ENCODE assay signal across 8 cellular contexts in genomic region chr1:224432672-224433040, GRCh38. TPM values are rescaled to one million over a fixed set of nuclear protein-coding genes. Genes with fewer than 3 reads are reported as not detected.
DNase-seq lines count a peak whose midpoint lies in the region; ATAC-seq and TF ChIP-seq lines count a peak whose summit lies in the region.

No MANE protein-coding gene starts in this region.

- H3K4me3 ChIP-seq in GM12875 (ENCODE audit: low read depth, low read length) (peak overlapping the region; percentile 75), OCI-LY1 (ENCODE audit: low read depth, low read length, poor library complexity, severe bottlenecking) (peak overlapping the region; percentile 78), mesenchymal stem cell (ENCODE audit: insufficient read depth in 1 of 2, low read depth in 1 of 2, low read length in 2 of 2) (peak overlapping the region in 1 of 2 experiments; percentile 97)

- peaks cover 6% of the 10 kb centered on the region for H3K79me1 ChIP-seq in mesenchymal stem cell (replicated peaks; ENCODE audit: low read length, poor library complexity, severe bottlenecking)

- 14% methylated on average over 3 of the region's 6 CpGs for WGBS in mesenchymal stem cell

- H2AFZ ChIP-seq in OCI-LY1 (ENCODE audit: low read length) (no peak overlapping the region), mesenchymal stem cell (ENCODE audit: low read depth, low read length) (no peak overlapping the region)

- no peaks in the 10 kb centered on the region for H3F3A ChIP-seq in OCI-LY1 (ENCODE audit: insufficient read depth, low read length)

- H3K4me1 ChIP-seq in OCI-LY1 (ENCODE audit: insufficient read depth, low read length, severe bottlenecking) (peaks cover 50% of the 10 kb centered on the region), mesenchymal stem cell (ENCODE audit: control insufficient read depth, insufficient read depth, low read depth, low read length) (no peaks in the 10 kb centered on the region)

- H2AK5ac ChIP-seq in mesenchymal stem cell (ENCODE audit: low read length, severe bottlenecking), result no peak overlapping the region

- H3K18ac ChIP-seq in mesenchymal stem cell (ENCODE audit: low read depth in 1 of 2, low read length in 2 of 2), result peak overlapping the region in 1 of 2 experiments; percentile 2

- H3K9ac ChIP-seq in OCI-LY1 (ENCODE audit: low read length) (peak overlapping the region; percentile 80), mesenchymal stem cell (ENCODE audit: low read length) (peak overlapping the region; percentile 90)

- ATAC-seq in GM21786 (IDR thresholded peaks at IDR 0.05; ENCODE audit: unreplicated experiment), result no peak
- no peak for ATAC-seq in GM19351 (IDR thresholded peaks at IDR 0.05; ENCODE audit: unreplicated experiment)
- no peak for ATAC-seq in GM21825 (IDR thresholded peaks at IDR 0.05; ENCODE audit: unreplicated experiment)

- H2BK5ac ChIP-seq in mesenchymal stem cell (ENCODE audit: low read depth, low read length, poor library complexity, severe bottlenecking), result no peak overlapping the region

- no peak overlapping the region for H3K14ac ChIP-seq in mesenchymal stem cell (ENCODE audit: low read length in 2 of 2)

- no peak overlapping the region for H3K4ac ChIP-seq in mesenchymal stem cell (ENCODE audit: low read depth in 1 of 2, low read length in 2 of 2)

- H3K4me2 ChIP-seq in OCI-LY1 (ENCODE audit: low read length), result peak overlapping the region; percentile 93
- H3K4me2 ChIP-seq in mesenchymal stem cell (ENCODE audit: low read length, poor library complexity, severe bottlenecking), result peak overlapping the region; percentile 66

- no peak overlapping the region for H4K8ac ChIP-seq in mesenchymal stem cell (ENCODE audit: low read length)

- peak overlapping the region; percentile 34 for H2BK120ac ChIP-seq in mesenchymal stem cell (ENCODE audit: low read depth, low read length)

- H3K27ac ChIP-seq in OCI-LY1 (ENCODE audit: low read depth, low read length, poor library complexity, severe bottlenecking), result peak overlapping the region; percentile 63
- peak overlapping the region; percentile 61 for H3K27ac ChIP-seq in cingulate gyrus (ENCODE audit: low read depth, low read length)
- H3K27ac ChIP-seq in mesenchymal stem cell (ENCODE audit: low read length, poor library complexity, severe bottlenecking), result peak overlapping the region; percentile 24

- no peak overlapping the region for H2BK12ac ChIP-seq in mesenchymal stem cell (ENCODE audit: low read length in 2 of 2)

- H3K36me3 ChIP-seq in OCI-LY1 (ENCODE audit: insufficient read depth, low read length) (peaks cover 28% of the 10 kb centered on the region), mesenchymal stem cell (ENCODE audit: control insufficient read depth in 1 of 2, insufficient read depth in 2 of 2, low read depth in 1 of 2, low read length in 2 of 2) (peaks cover 6 to 39% of the 10 kb centered on the region in 2 experiments)

- no peaks in the 10 kb centered on the region for H3K27me3 ChIP-seq in OCI-LY1 (ENCODE audit: insufficient read depth, low read length)
- no peaks in the 10 kb centered on the region for H3K27me3 ChIP-seq in mesenchymal stem cell (ENCODE audit: control insufficient read depth in 1 of 2, insufficient read depth in 1 of 2, low read length in 2 of 2)

- H3K9me3 ChIP-seq in OCI-LY1 (ENCODE audit: low read length) (no peaks in the 10 kb centered on the region), mesenchymal stem cell (ENCODE audit: control insufficient read depth, low read length) (no peaks in the 10 kb centered on the region)

- no peaks in the 10 kb centered on the region for H4K20me1 ChIP-seq in OCI-LY1 (ENCODE audit: insufficient read depth, low read length)

- no peak overlapping the region for H3K23ac ChIP-seq in mesenchymal stem cell (ENCODE audit: low read length in 2 of 2)

- no peaks in the 10 kb centered on the region for H3K9me2 ChIP-seq in OCI-LY1 (ENCODE audit: low read depth, low read length)

- no peak overlapping the region for H2BK15ac ChIP-seq in mesenchymal stem cell (ENCODE audit: low read depth, poor library complexity, severe bottlenecking)

- H3K79me2 ChIP-seq in OCI-LY1 (ENCODE audit: insufficient read depth, low read length), result peaks cover 57% of the 10 kb centered on the region

- no peak for TF ChIP-seq CTCF in GM12875 (IDR thresholded peaks at IDR 0.05; ENCODE audit: borderline replicate concordance, insufficient read depth, low read depth, low read length)
- TF ChIP-seq CTCF in OCI-LY1 (IDR thresholded peaks at IDR 0.05; ENCODE audit: low read length), result no peak

- DNase-seq in mesenchymal stem cell (peak; percentile 42), AML-193 (lab: John Stamatoyannopoulos, UW) (no peak)

- no peak overlapping the region for H4K91ac ChIP-seq in mesenchymal stem cell (ENCODE audit: low read length)

RNA-seq across cellular contexts. Expression of gene WDR26, which starts 1.9 kb away (rescaled TPM):
- polyA plus RNA-seq in mesenchymal stem cell (2013, experiment 1 of 2), result 71.2 TPM
- polyA plus RNA-seq in mesenchymal stem cell (2013, experiment 2 of 2), result 67.9 TPM
